In genomic region chr1:162371611-162372010, GRCh38 we compare ENCODE assay signal across 21 cellular contexts. TPM values are rescaled to one million over a fixed set of nuclear protein-coding genes. Genes with fewer than 3 reads are reported as not detected.
DNase-seq lines count a peak whose midpoint lies in the region; ATAC-seq and TF ChIP-seq lines count a peak whose summit lies in the region.
"Had no signal": no experiment of that assay in that cellular context is flagged by ENCODE, and none has a peak within 500 bp of the region (broad histone marks: within the 10 kb centered on the region; RNA-seq: fewer than 3 reads in every experiment).

No MANE protein-coding gene starts in this region.

- TF ChIP-seq CTCF in IMR-90 (conservative IDR thresholded peaks at IDR 0.05; ENCODE audit: low read depth, low read length) (no peak), astrocyte of the cerebellum (IDR thresholded peaks at IDR 0.05; ENCODE audit: low read depth, low read length, missing control alignments) (no peak), suprapubic skin (IDR thresholded peaks at IDR 0.05) (no peak), hepatocyte (IDR thresholded peaks at IDR 0.05; ENCODE audit: poor library complexity) (no peak)

- H3K27me3 ChIP-seq in IMR-90 (ENCODE audit: control insufficient read depth, insufficient read depth, low read length) (peaks cover 13% of the 10 kb centered on the region), suprapubic skin (no peaks in the 10 kb centered on the region), hepatocyte (no peaks in the 10 kb centered on the region)

- no peak overlapping the region for H3K4me3 ChIP-seq in IMR-90 (ENCODE audit: insufficient read depth, low read depth, low read length)
- no peak overlapping the region for H3K4me3 ChIP-seq in astrocyte of the cerebellum (ENCODE audit: low read depth, low read length)
- no peak overlapping the region for H3K4me3 ChIP-seq in suprapubic skin
- H3K4me3 ChIP-seq in hepatocyte = no peak overlapping the region

- no peak overlapping the region for H3K9ac ChIP-seq in IMR-90 (ENCODE audit: low read depth, low read length)

- TF ChIP-seq RAD21 in IMR-90 (IDR thresholded peaks at IDR 0.05; ENCODE audit: low read length) = no peak

- CTCF ChIA-PET in IMR-90 (lab: Yijun Ruan, JAX) = interaction anchor here (2.0 kb wide), 1 partner anchor 14 kb away, joined by 8 read pairs; no protein-coding TSS in a partner anchor

- DNase-seq in IMR-90 = peak; percentile 18
- DNase-seq in astrocyte of the cerebellum (ENCODE audit: low read depth) = peak; percentile 47
- peak; percentile 32 for DNase-seq in hepatic stellate cell (ENCODE audit: low spot score)
- DNase-seq in suprapubic skin (ENCODE audit: low spot score in 2 of 2) = no peak
- no peak for DNase-seq in hepatocyte (ENCODE audit: low spot score)
- DNase-seq in activated CD4-positive, alpha-beta T cell treated with anti-CD3 and anti-CD28 coated beads, Interleukin-2, amount 50 U/mL, for 4 hours = no peak
- DNase-seq: activated CD4-positive, alpha-beta T cell treated with anti-CD3 and anti-CD28 coated beads, Interleukin-2, amount 10 ng/mL, durations not matched to agents 24 days and 14 days; activated gamma-delta T cell; amygdala; CD8-positive, alpha-beta T cell; DMS53; KG1; left colon; NCI-H2029; NCI-H510A; SHP77; stimulated activated CD4-positive, alpha-beta T cell treated with anti-CD3 and anti-CD28 coated beads, Interleukin-12 subunit alpha, Interleukin-12 subunit beta, amount 100 ng/mL, for 4 hours; stimulated activated CD8-positive, alpha-beta memory T cell treated with anti-CD3 and anti-CD28 coated beads, Interleukin-4, amount 100 ng/mL, for 48 hours had no signal

- BruUV-seq in IMR-90 (replicated peaks; lab: Mats Ljungman, UMichigan) = no TSS peak

- H3K9me2 ChIP-seq in hepatocyte (replicated peaks; ENCODE audit: insufficient read depth) = no peaks in the 10 kb centered on the region

- H3K79me2 ChIP-seq in hepatocyte = no peaks in the 10 kb centered on the region

- in situ Hi-C loops in IMR-90 (cut with MboI; ENCODE audit: low sequenced_read_pairs) = no loop called here
- in situ Hi-C loops in astrocyte of the cerebellum (cut with HindIII; ENCODE audit: low sequenced_read_pairs) = no loop called here

- H2BK15ac ChIP-seq in IMR-90 (ENCODE audit: low read depth, low read length) = no peak overlapping the region

- no peak overlapping the region for H3K4ac ChIP-seq in IMR-90 (ENCODE audit: low read depth, low read length)

- H3K9me1 ChIP-seq in IMR-90 (ENCODE audit: insufficient read depth, low read length) = no peaks in the 10 kb centered on the region

- no peaks in the 10 kb centered on the region for H3K79me1 ChIP-seq in IMR-90 (ENCODE audit: low read depth in 1 of 2, low read length in 2 of 2)

- H4K8ac ChIP-seq in IMR-90 (ENCODE audit: low read depth in 2 of 2, low read length in 2 of 2) = no peak overlapping the region

- POLR2A ChIA-PET in IMR-90 (lab: Charles Lee; ENCODE audit: unreplicated experiment) = no interaction called here

- no peak overlapping the region for H2BK120ac ChIP-seq in IMR-90 (ENCODE audit: low read depth, low read length)

- no peak overlapping the region for H3K56ac ChIP-seq in IMR-90 (ENCODE audit: extremely low read depth, insufficient read depth, low read length)

- no CpG with 5 or more reads among the region's 6 CpGs for WGBS in IMR-90 (ENCODE audit: extremely low coverage in 2 of 2, insufficient read length in 1 of 2), 2 experiments
- 67% methylated on average over 6 of the region's 6 CpGs for WGBS in suprapubic skin
- WGBS in hepatocyte (ENCODE audit: low lambda C conversion rate, missing lambda C conversion rate) = 89% methylated on average over 6 of the region's 6 CpGs

- no peak overlapping the region for H2AK9ac ChIP-seq in IMR-90 (replicated peaks; ENCODE audit: low read depth, low read length, poor library complexity)

- dilution Hi-C loops in IMR-90 (cut with HindIII; ENCODE audit: low sequenced_read_pairs, unreplicated experiment) = no loop called here

- intact Hi-C loops in IMR-90 (cut with micrococcal nuclease) = no loop called here

- H2AK5ac ChIP-seq in IMR-90 (ENCODE audit: low read depth, low read length) = no peak overlapping the region

- no peak overlapping the region for H3K14ac ChIP-seq in IMR-90 (replicated peaks; ENCODE audit: low read depth, low read length)

- no peak overlapping the region for H3K18ac ChIP-seq in IMR-90 (ENCODE audit: low read depth, low read length)

- TF ChIP-seq POLR2A in IMR-90 (IDR thresholded peaks at IDR 0.05; ENCODE audit: low read depth, low read length) = no peak
- TF ChIP-seq POLR2A in suprapubic skin (IDR thresholded peaks at IDR 0.05) = no peak

- H2AFZ ChIP-seq in IMR-90 (replicated peaks; ENCODE audit: low read length, poor library complexity) = no peak overlapping the region
- H2AFZ ChIP-seq in hepatocyte = no peak overlapping the region

- H3K27ac ChIP-seq in IMR-90 (ENCODE audit: insufficient read depth, low read length) = no peak overlapping the region
- H3K27ac ChIP-seq in suprapubic skin = peak overlapping the region; percentile 18
- no peak overlapping the region for H3K27ac ChIP-seq in hepatocyte

- H4K20me1 ChIP-seq in IMR-90 (ENCODE audit: insufficient read depth, low read length) (no peaks in the 10 kb centered on the region), hepatocyte (ENCODE audit: insufficient read depth, poor library complexity, severe bottlenecking) (no peaks in the 10 kb centered on the region)

- H3K4me2 ChIP-seq in IMR-90 (ENCODE audit: low read depth, low read length) (no peak overlapping the region), hepatocyte (no peak overlapping the region)

- TF ChIP-seq EP300 in suprapubic skin (IDR thresholded peaks at IDR 0.05) = no peak

- ATAC-seq in IMR-90 (ENCODE audit: low read depth) (peak; percentile 42), HG03457 (IDR thresholded peaks at IDR 0.05; ENCODE audit: unreplicated experiment) (no peak)
- ATAC-seq: CD8-positive, alpha-beta T cell had no signal

- no peak overlapping the region for H4K91ac ChIP-seq in IMR-90 (ENCODE audit: insufficient read depth, low read depth, low read length)

- no peaks in the 10 kb centered on the region for H3K36me3 ChIP-seq in IMR-90 (ENCODE audit: control insufficient read depth, insufficient read depth, low read length)
- H3K36me3 ChIP-seq in suprapubic skin = no peaks in the 10 kb centered on the region
- H3K36me3 ChIP-seq in hepatocyte (replicated peaks; ENCODE audit: insufficient read depth, low read depth) = no peaks in the 10 kb centered on the region

- H4K5ac ChIP-seq in IMR-90 (ENCODE audit: low read depth, low read length) = no peak overlapping the region

- H2BK20ac ChIP-seq in IMR-90 (ENCODE audit: low read depth, low read length) = no peak overlapping the region

- H3K4me1 ChIP-seq in IMR-90 (ENCODE audit: control insufficient read depth, insufficient read depth, low read length) (no peaks in the 10 kb centered on the region), suprapubic skin (peaks cover 14% of the 10 kb centered on the region), hepatocyte (ENCODE audit: insufficient read depth) (peaks cover 7% of the 10 kb centered on the region)

- H2BK5ac ChIP-seq in IMR-90 (ENCODE audit: low read depth, low read length, poor library complexity, severe bottlenecking) = no peak overlapping the region

- H3K9me3 ChIP-seq in IMR-90 (ENCODE audit: control insufficient read depth, insufficient read depth, low read length) (no peaks in the 10 kb centered on the region), suprapubic skin (no peaks in the 10 kb centered on the region), hepatocyte (ENCODE audit: low read depth) (no peaks in the 10 kb centered on the region)

- H3K23ac ChIP-seq in IMR-90 (ENCODE audit: low read depth, low read length) = no peak overlapping the region

TF ChIP-seq in IMR-90, 13 proteins besides CTCF, POLR2A, EP300 and RAD21:
- TF ChIP-seq RCOR1 (IDR thresholded peaks at IDR 0.05; ENCODE audit: insufficient replicate concordance, low read length) (no peak), MAFK (IDR thresholded peaks at IDR 0.05; ENCODE audit: low read depth, low read length) (no peak)

RNA-seq across cellular contexts. Expression of gene SPATA46, which starts 5.0 kb away (rescaled TPM):
- not detected in 2 replicates for total RNA-seq in IMR-90 (2012; rRNA removed)
- polyA plus RNA-seq in IMR-90 (2012; rRNA removed) = not detected in 2 replicates
- polyA plus RNA-seq in IMR-90 (2012; cell fraction: cytosol; rRNA removed) = not detected in 2 replicates
- not detected in 2 replicates for polyA plus RNA-seq in IMR-90 (2012; cell fraction: nucleus; rRNA removed; ENCODE audit: low replicate concordance)
- not detected for total RNA-seq in suprapubic skin
- total RNA-seq in hepatocyte = not detected in 2 replicates
- polyA plus RNA-seq in hepatocyte = not detected in 2 replicates
- total RNA-seq: activated CD4-positive, alpha-beta T cell treated with anti-CD3 and anti-CD28 coated beads, Interleukin-2, amount 10 ng/mL, durations not matched to agents 24 days and 14 days; CD8-positive, alpha-beta T cell; left colon; pulmonary artery endothelial cell; subcutaneous adipose tissue had no signal

RNA-seq across cellular contexts. Expression of gene C1orf226, which starts 9.9 kb away (rescaled TPM):
- total RNA-seq in IMR-90 (2012; rRNA removed) (under 0.01 TPM in 1 of 2 replicates, not detected in the other), suprapubic skin (10 to 100 TPM in 2 of 4 donors, 1 to 10 TPM in 2; 3.1 to 14.0 (median 8.9) TPM), hepatocyte (2.7 and 6.6 TPM in 2 replicates)
- polyA plus RNA-seq in IMR-90 (2012; rRNA removed) (0.10 and 0.13 TPM in 2 replicates), hepatocyte (2.8 and 4.8 TPM in 2 replicates)
- polyA plus RNA-seq in IMR-90 (2012; cell fraction: cytosol; rRNA removed) = 0.03 and 0.12 TPM in 2 replicates
- 0.22 and 0.53 TPM in 2 replicates for polyA plus RNA-seq in IMR-90 (2012; cell fraction: nucleus; rRNA removed; ENCODE audit: low replicate concordance)
- total RNA-seq: activated CD4-positive, alpha-beta T cell treated with anti-CD3 and anti-CD28 coated beads, Interleukin-2, amount 10 ng/mL, durations not matched to agents 24 days and 14 days; CD8-positive, alpha-beta T cell had no signal

RNA-seq across cellular contexts. Expression of gene SH2D1B, which starts 40.3 kb away (rescaled TPM):
- total RNA-seq in IMR-90 (2012; rRNA removed) (0.18 TPM in 1 of 2 replicates, not detected in the other), suprapubic skin (not detected), hepatocyte (not detected in 2 replicates)
- polyA plus RNA-seq in IMR-90 (2012; rRNA removed) (0.03 TPM in 2 replicates), hepatocyte (not detected in 2 replicates)
- 0.02 TPM in 1 of 2 replicates, not detected in the other for polyA plus RNA-seq in IMR-90 (2012; cell fraction: cytosol; rRNA removed)
- polyA plus RNA-seq in IMR-90 (2012; cell fraction: nucleus; rRNA removed; ENCODE audit: low replicate concordance) = 0.06 TPM in 1 of 2 replicates, not detected in the other
- total RNA-seq: activated CD4-positive, alpha-beta T cell treated with anti-CD3 and anti-CD28 coated beads, Interleukin-2, amount 10 ng/mL, durations not matched to agents 24 days and 14 days; CD8-positive, alpha-beta T cell; pulmonary artery endothelial cell had no signal

Comparison
In these comparisons a context has a peak if more than half of its experiments do, and no peak if none do; other contexts are left out.
1. DNase-seq: peak in IMR-90 (single experiment), astrocyte of the cerebellum (single experiment) and hepatic stellate cell (single experiment); none in suprapubic skin (0 of 2), hepatocyte (single experiment) and activated CD4-positive, alpha-beta T cell treated with anti-CD3 and anti-CD28 coated beads, Interleukin-2, amount 50 U/mL, for 4 hours (0 of 2).